1 cellular context compared by ENCODE assay signal in the genomic region with DNA sequence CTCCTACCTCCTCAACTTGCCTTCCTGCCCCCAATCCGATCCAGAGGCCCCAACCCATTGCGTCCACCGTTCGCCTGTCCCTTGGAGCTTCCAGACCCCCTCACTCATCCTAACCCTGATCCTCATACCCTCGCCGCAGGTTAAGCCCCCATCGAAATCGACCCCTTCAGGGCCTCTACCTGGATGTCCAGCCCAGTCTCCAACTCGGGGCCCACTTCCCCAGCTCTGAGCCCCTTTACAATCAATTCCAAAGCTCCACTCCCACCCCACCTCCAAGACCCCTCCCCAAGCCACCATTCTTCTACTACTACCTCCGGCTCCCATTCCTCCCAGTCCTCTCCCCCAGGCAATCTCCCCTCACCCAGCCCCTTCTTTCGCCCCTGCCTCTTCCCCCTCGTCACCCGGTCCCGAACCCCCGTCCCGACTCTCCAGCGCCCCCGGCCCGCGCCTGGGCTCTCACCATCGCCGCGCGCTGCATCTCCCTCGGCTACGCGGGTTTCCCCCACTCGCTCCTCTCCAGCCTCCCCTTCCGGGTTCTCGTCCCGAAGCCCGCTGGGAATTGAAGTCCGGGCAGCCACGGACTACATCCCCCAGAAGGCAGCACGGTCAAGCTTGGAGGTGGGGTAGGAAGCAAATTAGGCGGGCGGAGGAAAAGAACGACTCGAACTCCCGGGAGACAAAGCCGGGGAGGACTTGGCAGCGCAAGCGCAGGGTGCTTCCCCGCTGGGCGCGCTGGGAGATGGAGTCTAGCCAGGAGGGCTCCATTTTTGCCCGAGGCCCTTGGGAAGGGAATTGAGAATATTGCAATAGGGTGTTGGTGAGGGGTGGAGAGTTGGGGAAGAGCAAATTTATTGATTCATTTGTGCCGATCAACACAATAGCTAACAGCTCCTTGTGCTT.
TF ChIP-seq lines count a peak whose summit lies in the region.

A gene with protein sequence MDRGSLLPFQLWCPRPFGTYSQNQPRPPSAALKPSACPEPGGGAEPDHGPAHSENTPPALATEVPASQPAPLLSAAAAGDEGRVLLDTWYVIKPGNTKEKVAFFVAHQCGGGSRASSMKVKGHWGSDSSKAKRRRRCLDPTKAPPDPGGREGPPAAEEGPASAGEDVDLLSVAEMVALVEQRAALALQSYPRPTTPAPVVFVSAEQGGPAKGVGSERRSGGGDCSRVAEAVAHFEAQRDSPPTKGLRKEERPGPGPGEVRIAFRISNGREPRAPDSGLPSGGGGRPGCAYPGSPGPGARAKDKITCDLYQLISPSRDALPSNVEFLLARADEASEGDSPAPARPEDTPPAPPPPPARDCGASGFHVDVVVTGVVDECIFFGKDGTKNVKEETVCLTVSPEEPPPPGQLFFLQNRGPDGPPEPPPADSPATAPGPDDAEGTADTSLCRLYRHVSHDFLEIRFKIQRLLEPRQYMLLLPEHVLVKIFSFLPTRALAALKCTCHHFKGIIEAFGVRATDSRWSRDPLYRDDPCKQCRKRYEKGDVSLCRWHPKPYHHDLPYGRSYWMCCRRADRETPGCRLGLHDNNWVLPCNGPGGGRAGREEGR (minus strand): TSS at position 508 of the 900 bp plus-strand sequence. CDS start 17,401 bp downstream, outside the sequence.

TF ChIP-seq in neural cell, 6 proteins besides CTCF, POLR2A, EP300 and RAD21 (continued from another document):
- TF ChIP-seq REST (IDR thresholded peaks at IDR 0.05; ENCODE audit: borderline replicate concordance): peak; percentile 54
- no peak for TF ChIP-seq EZH2 (IDR thresholded peaks at IDR 0.05; ENCODE audit: borderline replicate concordance, insufficient read depth, low read length, poor library complexity, severe bottlenecking)
- TF ChIP-seq SMC3 (conservative IDR thresholded peaks at IDR 0.05; ENCODE audit: poor library complexity): peak; percentile 11
TF ChIP-seq in neural cell: peak in this region for 5.
